In the genomic region with DNA sequence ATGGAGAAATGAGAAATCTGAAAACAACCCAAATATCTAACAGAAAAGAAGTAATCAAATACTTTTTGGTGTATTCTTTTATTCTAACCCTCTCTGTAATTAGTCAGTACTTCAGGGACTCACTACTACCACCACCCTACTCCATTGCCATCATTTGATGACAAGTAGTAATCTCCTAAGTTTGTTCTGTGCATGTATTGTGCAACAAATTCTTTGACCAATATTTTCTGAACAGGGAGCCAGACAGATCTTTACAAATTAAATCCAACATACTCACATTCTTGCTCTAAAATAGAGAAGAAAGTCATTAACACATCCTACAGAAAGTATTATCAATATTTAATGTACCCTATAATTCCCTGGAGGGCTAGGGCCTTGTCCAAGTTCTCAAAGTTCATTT, we compare ENCODE assay signal across 26 cellular contexts.
"Had no signal": no experiment of that assay in that cellular context is flagged by ENCODE, and none has a peak within 500 bp of the region (broad histone marks: within the 10 kb centered on the region; RNA-seq: fewer than 3 reads in every experiment).

No MANE protein-coding gene starts in this region.

- H3K27me3 ChIP-seq: stomach, suprapubic skin, testis, thyroid gland, tibial artery, tibial nerve, transverse colon, upper lobe of left lung, upper lobe of right lung, uterus, vagina had no signal

- DNase-seq: stimulated activated CD4-positive, alpha-beta T cell treated with anti-CD3 and anti-CD28 coated beads, Interleukin-2, amount 100 ng/mL, for 48 hours; stimulated activated CD4-positive, alpha-beta T cell treated with anti-CD3 and anti-CD28 coated beads, Interleukin-4, amount 100 ng/mL, for 1 hour; stimulated activated CD4-positive, alpha-beta T cell treated with anti-CD3 and anti-CD28 coated beads, Interleukin-4, amount 100 ng/mL, for 24 hours; stimulated activated CD4-positive, alpha-beta T cell treated with anti-CD3 and anti-CD28 coated beads, Interleukin-4, amount 100 ng/mL, for 4 hours; stimulated activated CD8-positive, alpha-beta memory T cell treated with anti-CD3 and anti-CD28 coated beads, Interleukin-4, amount 100 ng/mL, for 48 hours; stimulated activated naive B cell treated with anti-CD40 and anti-IgM and Interleukin-4, amounts not matched to agents 10 μg/mL and 1 μg/mL and 100 μg/mL, for 72 hours; stimulated activated naive CD4-positive, alpha-beta T cell; stimulated activated naive CD4-positive, alpha-beta T cell treated with Interleukin-2 at 50 U/mL for 16 hours; stimulated activated naive CD8-positive, alpha-beta T cell treated with anti-CD3 and anti-CD28 coated beads, Interleukin-15, amount 100 ng/mL, for 72 hours; stimulated activated naive CD8-positive, alpha-beta T cell treated with anti-CD3 and anti-CD28 coated beads, Interleukin-15, Interleukin-2, amounts not matched to agents 100 U/mL and 50 U/mL, for 24 hours; stomach; substantia nigra; testis; thyroid gland; tibial artery; transverse colon; upper lobe of left lung; upper lobe of right lung; uterus had no signal

- ATAC-seq: stimulated activated effector memory CD8-positive, alpha-beta T cell treated with anti-CD3 and anti-CD28 coated beads, Interleukin-12 subunit alpha, Interleukin-12 subunit beta, amount 100 ng/mL, for 72 hours; stimulated activated memory B cell treated with anti-CD40 and anti-IgM and Interleukin-4, amounts not matched to agents 10 μg/mL and 1 μg/mL and 100 μg/mL, for 72 hours; stimulated activated naive B cell treated with anti-CD40 and anti-IgM and Interleukin-4, amounts not matched to agents 10 μg/mL and 1 μg/mL and 100 μg/mL, for 72 hours; stimulated activated naive CD8-positive, alpha-beta T cell treated with anti-CD3 and anti-CD28 coated beads, Interleukin-15, amount 100 ng/mL, for 72 hours; stimulated activated naive CD8-positive, alpha-beta T cell treated with anti-CD3 and anti-CD28 coated beads, Interleukin-15, Interleukin-2, amounts not matched to agents 100 U/mL and 50 U/mL, for 24 hours; upper lobe of right lung had no signal

- H3K9me3 ChIP-seq: stomach, suprapubic skin, testis, thoracic aorta, thyroid gland, tibial artery, tibial nerve, transverse colon, upper lobe of left lung, upper lobe of right lung, uterus, vagina had no signal

- H3K4me1 ChIP-seq: stomach, suprapubic skin, testis, thyroid gland, tibial artery, tibial nerve, transverse colon, upper lobe of left lung, upper lobe of right lung, uterus, vagina had no signal

- FAIRE-seq: urothelium cell line had no signal

- H3K36me3 ChIP-seq: stomach, suprapubic skin, thoracic aorta, thyroid gland, tibial artery, tibial nerve, transverse colon, upper lobe of left lung, upper lobe of right lung, uterus, vagina had no signal

- H3K27ac ChIP-seq: stomach, suprapubic skin, testis, thoracic aorta, thyroid gland, tibial artery, tibial nerve, transverse colon, upper lobe of left lung, upper lobe of right lung, uterus, vagina had no signal

- H3K4me3 ChIP-seq: stomach, suprapubic skin, testis, thoracic aorta, thyroid gland, tibial artery, tibial nerve, transverse colon, upper lobe of left lung, upper lobe of right lung, uterus, vagina had no signal
